ENCODE assay signal across 20 cellular contexts in genomic region chr2:225932741-225933413, GRCh38.
A peak's percentile ranks its signal among the peaks of the same experiment; 100 is the strongest.
DNase-seq lines count a peak whose midpoint lies in the region; ATAC-seq and TF ChIP-seq lines count a peak whose summit lies in the region.
"Had no signal": no experiment of that assay in that cellular context is flagged by ENCODE, and none has a peak within 500 bp of the region (broad histone marks: within the 10 kb centered on the region; RNA-seq: fewer than 3 reads in every experiment).

No MANE protein-coding gene starts in this region.

- no peak overlapping the region for H3K4me3 ChIP-seq in fibroblast of villous mesenchyme (ENCODE audit: low read depth, low read length)
- H3K4me3 ChIP-seq in urinary bladder (ENCODE audit: low read depth, low read length): no peak overlapping the region
- H3K4me3 ChIP-seq in breast epithelium: no peak overlapping the region
- H3K4me3 ChIP-seq: GM23248, HAP-1, K562, SJSA1 had no signal

- no peaks in the 10 kb centered on the region for H3K9me3 ChIP-seq in breast epithelium
- H3K9me3 ChIP-seq: HAP-1, SJSA1 had no signal

- intact Hi-C loops in breast epithelium (cut with DNase I; ENCODE audit: low total_unique reads): no loop called here

- no peaks in the 10 kb centered on the region for H3K27me3 ChIP-seq in breast epithelium
- H3K27me3 ChIP-seq: SJSA1 had no signal

- TF ChIP-seq CTCF in fibroblast of villous mesenchyme (IDR thresholded peaks at IDR 0.05; ENCODE audit: insufficient read depth, low read depth, low read length) (no peak), breast epithelium (IDR thresholded peaks at IDR 0.05) (no peak)

- peak overlapping the region; percentile 23 for H3K27ac ChIP-seq in urinary bladder (ENCODE audit: low read depth)
- H3K27ac ChIP-seq in breast epithelium: no peak overlapping the region
- H3K27ac ChIP-seq: C4-2B, GM23248, SJSA1 had no signal

- DNase-seq in DMS 273 treated with DMSO at 0.1 percent for 48 hours (lab: John Stamatoyannopoulos, UW) (peak; percentile 7), M059J (ENCODE audit: low read depth) (peak; percentile 55), fibroblast of villous mesenchyme (ENCODE audit: low read depth) (peak; percentile 33), breast epithelium (ENCODE audit: low spot score in 2 of 2) (no peak)
- DNase-seq: ACHN, AML-193, GDM1, GM23248, NCI-H1417, NCI-H187, NCI-H446, NCI-H526 treated with DMSO at 0.1 percent for 48 hours had no signal

- no peak for ATAC-seq in GM19324 (IDR thresholded peaks at IDR 0.05; ENCODE audit: low FRiP score, unreplicated experiment)
- no peak for ATAC-seq in HG02870 (IDR thresholded peaks at IDR 0.05; ENCODE audit: unreplicated experiment)
- ATAC-seq: K562, Panc1 had no signal

- TF ChIP-seq POLR2A in breast epithelium (IDR thresholded peaks at IDR 0.05): no peak

- H3K4me1 ChIP-seq in urinary bladder (ENCODE audit: insufficient read depth): no peaks in the 10 kb centered on the region
- H3K4me1 ChIP-seq in breast epithelium: no peaks in the 10 kb centered on the region
- H3K4me1 ChIP-seq: HAP-1, SJSA1 had no signal

- WGBS in urinary bladder: 24% methylated on average over 1 of the region's 1 CpG

- H3K36me3 ChIP-seq in urinary bladder (ENCODE audit: insufficient read depth) (no peaks in the 10 kb centered on the region), breast epithelium (no peaks in the 10 kb centered on the region)
- H3K36me3 ChIP-seq: HAP-1, SJSA1 had no signal

Comparison
In these comparisons a context has a peak if more than half of its experiments do, and no peak if none do; other contexts are left out.
1. DNase-seq: peak in DMS 273 treated with DMSO at 0.1 percent for 48 hours (single experiment), M059J (single experiment) and fibroblast of villous mesenchyme (single experiment); none in breast epithelium (0 of 2).